In the genomic region with DNA sequence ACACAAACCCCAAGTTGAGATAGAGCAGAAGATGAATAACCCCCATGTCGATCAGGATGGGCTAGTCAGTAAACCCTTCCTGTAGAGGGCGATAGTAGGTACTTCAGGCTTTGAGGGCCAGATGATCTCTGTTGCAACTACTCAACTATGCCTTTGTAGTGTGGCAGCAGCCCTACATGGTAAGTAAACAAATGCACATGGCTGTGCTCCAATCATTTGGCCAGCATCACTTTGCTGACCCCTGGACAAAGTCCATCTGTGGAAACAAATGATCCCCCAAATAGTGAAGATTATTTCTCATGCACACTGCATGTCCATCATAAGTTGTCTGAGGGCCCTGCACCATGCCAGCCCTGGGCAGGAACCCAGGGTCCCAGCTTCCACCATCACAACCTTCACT, we compare ENCODE assay signal across 1 cellular context.
TF ChIP-seq lines count a peak whose summit lies in the region.

No MANE protein-coding gene starts in this region.

TF ChIP-seq in GM23338, 12 proteins besides CTCF, POLR2A, EP300 and RAD21 (continued from another document):
- TF ChIP-seq, protein P1, sequence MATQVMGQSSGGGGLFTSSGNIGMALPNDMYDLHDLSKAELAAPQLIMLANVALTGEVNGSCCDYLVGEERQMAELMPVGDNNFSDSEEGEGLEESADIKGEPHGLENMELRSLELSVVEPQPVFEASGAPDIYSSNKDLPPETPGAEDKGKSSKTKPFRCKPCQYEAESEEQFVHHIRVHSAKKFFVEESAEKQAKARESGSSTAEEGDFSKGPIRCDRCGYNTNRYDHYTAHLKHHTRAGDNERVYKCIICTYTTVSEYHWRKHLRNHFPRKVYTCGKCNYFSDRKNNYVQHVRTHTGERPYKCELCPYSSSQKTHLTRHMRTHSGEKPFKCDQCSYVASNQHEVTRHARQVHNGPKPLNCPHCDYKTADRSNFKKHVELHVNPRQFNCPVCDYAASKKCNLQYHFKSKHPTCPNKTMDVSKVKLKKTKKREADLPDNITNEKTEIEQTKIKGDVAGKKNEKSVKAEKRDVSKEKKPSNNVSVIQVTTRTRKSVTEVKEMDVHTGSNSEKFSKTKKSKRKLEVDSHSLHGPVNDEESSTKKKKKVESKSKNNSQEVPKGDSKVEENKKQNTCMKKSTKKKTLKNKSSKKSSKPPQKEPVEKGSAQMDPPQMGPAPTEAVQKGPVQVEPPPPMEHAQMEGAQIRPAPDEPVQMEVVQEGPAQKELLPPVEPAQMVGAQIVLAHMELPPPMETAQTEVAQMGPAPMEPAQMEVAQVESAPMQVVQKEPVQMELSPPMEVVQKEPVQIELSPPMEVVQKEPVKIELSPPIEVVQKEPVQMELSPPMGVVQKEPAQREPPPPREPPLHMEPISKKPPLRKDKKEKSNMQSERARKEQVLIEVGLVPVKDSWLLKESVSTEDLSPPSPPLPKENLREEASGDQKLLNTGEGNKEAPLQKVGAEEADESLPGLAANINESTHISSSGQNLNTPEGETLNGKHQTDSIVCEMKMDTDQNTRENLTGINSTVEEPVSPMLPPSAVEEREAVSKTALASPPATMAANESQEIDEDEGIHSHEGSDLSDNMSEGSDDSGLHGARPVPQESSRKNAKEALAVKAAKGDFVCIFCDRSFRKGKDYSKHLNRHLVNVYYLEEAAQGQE (IDR thresholded peaks at IDR 0.05; ENCODE audit: unreplicated experiment): no peak
- TF ChIP-seq, protein P2, sequence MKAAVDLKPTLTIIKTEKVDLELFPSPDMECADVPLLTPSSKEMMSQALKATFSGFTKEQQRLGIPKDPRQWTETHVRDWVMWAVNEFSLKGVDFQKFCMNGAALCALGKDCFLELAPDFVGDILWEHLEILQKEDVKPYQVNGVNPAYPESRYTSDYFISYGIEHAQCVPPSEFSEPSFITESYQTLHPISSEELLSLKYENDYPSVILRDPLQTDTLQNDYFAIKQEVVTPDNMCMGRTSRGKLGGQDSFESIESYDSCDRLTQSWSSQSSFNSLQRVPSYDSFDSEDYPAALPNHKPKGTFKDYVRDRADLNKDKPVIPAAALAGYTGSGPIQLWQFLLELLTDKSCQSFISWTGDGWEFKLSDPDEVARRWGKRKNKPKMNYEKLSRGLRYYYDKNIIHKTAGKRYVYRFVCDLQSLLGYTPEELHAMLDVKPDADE (IDR thresholded peaks at IDR 0.05): no peak
- no peak for TF ChIP-seq JUNB (IDR thresholded peaks at IDR 0.05; ENCODE audit: unreplicated experiment)
- TF ChIP-seq ZNF331 (CRISPR knock-in tag; IDR thresholded peaks at IDR 0.05; ENCODE audit: low read depth): no peak
- TF ChIP-seq NANOG (IDR thresholded peaks at IDR 0.05; ENCODE audit: borderline replicate concordance): no peak
- no peak for TF ChIP-seq ZNF462 (CRISPR knock-in tag; IDR thresholded peaks at IDR 0.05)
- TF ChIP-seq POLR2AphosphoS5 (IDR thresholded peaks at IDR 0.05; ENCODE audit: low read depth): no peak
- no peak for TF ChIP-seq CREB1 (CRISPR knock-in tag; IDR thresholded peaks at IDR 0.05; ENCODE audit: low read depth)
- TF ChIP-seq ZNF114 (CRISPR knock-in tag; IDR thresholded peaks at IDR 0.05): no peak
- no peak for TF ChIP-seq EZH2 (IDR thresholded peaks at IDR 0.05; ENCODE audit: low read depth, unreplicated experiment)
